Comparison of ENCODE assay signal across 26 cellular contexts in genomic region chr7:11009631-11010030, GRCh38.
"Had no signal": no experiment of that assay in that cellular context is flagged by ENCODE, and none has a peak within 500 bp of the region (broad histone marks: within the 10 kb centered on the region; RNA-seq: fewer than 3 reads in every experiment).

No MANE protein-coding gene starts in this region.

- H3K4me3 ChIP-seq: left lung, lower lobe of right lung, pancreas, prostate gland, sigmoid colon, smooth muscle cell, stomach, testis, thyroid gland, transverse colon, upper lobe of left lung, vagina had no signal

- DNase-seq: immature natural killer cell; kidney; left colon; left lung; lower lobe of right lung; mammary epithelial cell; mesenchymal stem cell; naive thymus-derived CD8-positive, alpha-beta T cell; nucleus accumbens; pancreas; posterior cingulate gyrus; retina; right cardiac atrium; sigmoid colon; stimulated activated CD4-positive, alpha-beta T cell treated with anti-CD3 and anti-CD28 coated beads, Interleukin-1b, Interleukin-23, amount 100 ng/mL, for 48 hours; stimulated activated CD4-positive, alpha-beta T cell treated with anti-CD3 and anti-CD28 coated beads, Interleukin-2, amount 100 ng/mL, for 48 hours; stimulated activated naive B cell treated with anti-CD40 and anti-IgM and Interleukin-4, amounts not matched to agents 10 μg/mL and 1 μg/mL and 100 μg/mL, for 72 hours; stimulated activated naive CD8-positive, alpha-beta T cell treated with anti-CD3 and anti-CD28 coated beads, Interleukin-15, Interleukin-2, amounts not matched to agents 100 U/mL and 50 U/mL, for 24 hours; stomach; testis; thyroid gland; transverse colon; upper lobe of left lung had no signal
